In genomic region chr12:104310751-104311297, GRCh38 we compare ENCODE assay signal across 24 cellular contexts.
"Had no signal": no experiment of that assay in that cellular context is flagged by ENCODE, and none has a peak within 500 bp of the region (broad histone marks: within the 10 kb centered on the region; RNA-seq: fewer than 3 reads in every experiment).

No MANE protein-coding gene starts in this region.

- H3K9me3 ChIP-seq: Peyer's patch, SJCRH30 had no signal

- FAIRE-seq: HTR-8/SVneo had no signal

- H3K4me3 Mint-ChIP-seq: IgD-negative memory B cell had no signal

- H3K4me1 ChIP-seq: Peyer's patch, SJCRH30 had no signal

- H3K27me3 ChIP-seq: Peyer's patch, SJCRH30 had no signal

- H3K27me3 Mint-ChIP-seq: IgD-negative memory B cell had no signal

- H3K27ac ChIP-seq: HL-60, Peyer's patch, SJCRH30 had no signal

- DNase-seq: KBM-7, NCI-H1092, NCI-H1105 treated with DMSO at 0.1 percent for 48 hours, NCI-H1417 treated with DMSO at 0.1 percent for 48 hours, NCI-H146, NCI-H1694 treated with DMSO at 0.1 percent for 48 hours, NCI-H1930, NCI-H2081, NCI-H2107, NCI-H2171, NCI-H226, NCI-H446, NCI-H510A, NCI-H524 treated with DMSO at 0.1 percent for 48 hours, NCI-H69, NCI-H774, Peyer's patch, SHP77 treated with DMSO at 0.1 percent for 48 hours, SJCRH30 had no signal

- H3K4me3 ChIP-seq: Peyer's patch, SJCRH30 had no signal

- ATAC-seq: Right ventricle myocardium inferior, SK-N-SH treated with all-trans-retinoic acid at 6 μM for 48 hours had no signal
